21 cellular contexts compared by ENCODE assay signal in the genomic region with DNA sequence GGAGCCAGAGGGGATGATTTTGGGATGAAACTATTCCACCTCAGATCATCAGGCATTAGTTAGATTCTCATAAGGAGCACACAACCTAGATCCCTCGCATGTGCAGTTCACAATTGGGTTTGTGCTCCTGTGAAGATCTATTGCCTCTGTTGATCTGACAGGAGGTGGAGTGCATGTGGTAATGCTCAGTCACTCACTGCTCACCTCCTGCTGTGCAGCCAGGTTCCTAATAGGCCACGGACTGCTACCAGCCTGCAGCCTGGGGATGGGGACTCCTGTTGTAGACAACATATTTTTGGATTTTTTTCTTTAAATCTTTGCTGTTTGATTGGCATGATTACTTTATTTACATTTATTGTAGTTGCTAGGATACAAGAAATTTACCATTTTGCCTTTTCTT.
A peak's percentile ranks its signal among the peaks of the same experiment; 100 is the strongest.
DNase-seq lines count a peak whose midpoint lies in the region; ATAC-seq, FAIRE-seq and TF ChIP-seq lines count a peak whose summit lies in the region.
"Had no signal": no experiment of that assay in that cellular context is flagged by ENCODE, and none has a peak within 500 bp of the region (broad histone marks: within the 10 kb centered on the region; RNA-seq: fewer than 3 reads in every experiment).

No MANE protein-coding gene starts in this region.

- no peak overlapping the region for H4K91ac ChIP-seq in IMR-90 (ENCODE audit: insufficient read depth, low read depth, low read length)

- no peaks in the 10 kb centered on the region for H3K4me1 ChIP-seq in IMR-90 (ENCODE audit: control insufficient read depth, insufficient read depth, low read length)

- no peak overlapping the region for H2BK20ac ChIP-seq in IMR-90 (ENCODE audit: low read depth, low read length)

- H2BK120ac ChIP-seq in IMR-90 (ENCODE audit: low read depth, low read length) = no peak overlapping the region

- intact Hi-C loops in IMR-90 (cut with micrococcal nuclease) = no loop called here

- no peak for TF ChIP-seq POLR2A in IMR-90 (IDR thresholded peaks at IDR 0.05; ENCODE audit: low read depth, low read length)

- no peak overlapping the region for H2AK9ac ChIP-seq in IMR-90 (replicated peaks; ENCODE audit: low read depth, low read length, poor library complexity)

- CTCF ChIA-PET in IMR-90 (lab: Yijun Ruan, JAX) = no interaction called here

- BruUV-seq in IMR-90 (replicated peaks; lab: Mats Ljungman, UMichigan) = no TSS peak

- ATAC-seq in IMR-90 (ENCODE audit: low read depth) (no peak), HG03039 (IDR thresholded peaks at IDR 0.05; ENCODE audit: unreplicated experiment) (no peak)

- no peak overlapping the region for H3K4me3 ChIP-seq in IMR-90 (ENCODE audit: insufficient read depth, low read depth, low read length)

- H3K4ac ChIP-seq in IMR-90 (ENCODE audit: low read depth, low read length) = no peak overlapping the region

- no peak overlapping the region for H3K4me2 ChIP-seq in IMR-90 (ENCODE audit: low read depth, low read length)
- H3K4me2 ChIP-seq: KMS-11 had no signal

- H3K23ac ChIP-seq in IMR-90 (ENCODE audit: low read depth, low read length) = no peak overlapping the region

- no peak overlapping the region for H3K27ac ChIP-seq in IMR-90 (ENCODE audit: insufficient read depth, low read length)
- H3K27ac ChIP-seq: KMS-11, RWPE1 had no signal

- in situ Hi-C loops in IMR-90 (cut with MboI; ENCODE audit: low sequenced_read_pairs) = no loop called here

- H2AFZ ChIP-seq in IMR-90 (replicated peaks; ENCODE audit: low read length, poor library complexity) = peak overlapping the region; percentile 23

- no peak for TF ChIP-seq RAD21 in IMR-90 (IDR thresholded peaks at IDR 0.05; ENCODE audit: low read length)

- no CpG with 5 or more reads among the region's 2 CpGs for WGBS in IMR-90 (ENCODE audit: extremely low coverage in 2 of 2, insufficient read length in 1 of 2), 2 experiments

- H3K9me1 ChIP-seq in IMR-90 (ENCODE audit: insufficient read depth, low read length) = no peaks in the 10 kb centered on the region

- H3K36me3 ChIP-seq in IMR-90 (ENCODE audit: control insufficient read depth, insufficient read depth, low read length) = no peaks in the 10 kb centered on the region

- no peak overlapping the region for H3K18ac ChIP-seq in IMR-90 (ENCODE audit: low read depth, low read length)

- H3K56ac ChIP-seq in IMR-90 (ENCODE audit: extremely low read depth, insufficient read depth, low read length) = no peak overlapping the region

- no peak overlapping the region for H4K5ac ChIP-seq in IMR-90 (ENCODE audit: low read depth, low read length)

- peak; percentile 8 for DNase-seq in DMS53 (lab: John Stamatoyannopoulos, UW)
- DNase-seq in DMS53 treated with DMSO at 0.1 percent for 48 hours (lab: John Stamatoyannopoulos, UW; ENCODE audit: unreplicated experiment) = no peak
- no peak for DNase-seq in IMR-90
- DNase-seq in NCI-H2196 (lab: John Stamatoyannopoulos, UW; ENCODE audit: unreplicated experiment) = no peak
- DNase-seq in OCI-M2 (lab: John Stamatoyannopoulos, UW; ENCODE audit: unreplicated experiment) = no peak
- DNase-seq: Calu3; DMS79 treated with DMSO at 0.1 percent for 48 hours; MM.1S; NCI-H1048; NCI-H1417 treated with DMSO at 0.1 percent for 48 hours; NCI-H1694 treated with DMSO at 0.1 percent for 48 hours; NCI-H2081; NCI-H524; NCI-H82; NK-92 treated with Interleukin-12 subunit alpha and Interleukin-12 subunit beta, amount 100 ng/mL, for 24 hours had no signal

- H2BK5ac ChIP-seq in IMR-90 (ENCODE audit: low read depth, low read length, poor library complexity, severe bottlenecking) = no peak overlapping the region

- no peak overlapping the region for H4K8ac ChIP-seq in IMR-90 (ENCODE audit: low read depth in 2 of 2, low read length in 2 of 2)

- dilution Hi-C loops in IMR-90 (cut with HindIII; ENCODE audit: low sequenced_read_pairs, unreplicated experiment) = no loop called here

- H2BK15ac ChIP-seq in IMR-90 (ENCODE audit: low read depth, low read length) = no peak overlapping the region

- H3K14ac ChIP-seq in IMR-90 (replicated peaks; ENCODE audit: low read depth, low read length) = no peak overlapping the region

- no peak for TF ChIP-seq CTCF in IMR-90 (conservative IDR thresholded peaks at IDR 0.05; ENCODE audit: low read depth, low read length)

- no peak overlapping the region for H3K9ac ChIP-seq in IMR-90 (ENCODE audit: low read depth, low read length)
- H3K9ac ChIP-seq: KMS-11 had no signal

- FAIRE-seq in islet of Langerhans (lab: Jason Lieb, UNC) = peak; percentile 17
- FAIRE-seq: GM12892, H1 had no signal

- no peak overlapping the region for H2AK5ac ChIP-seq in IMR-90 (ENCODE audit: low read depth, low read length)

- no peaks in the 10 kb centered on the region for H3K27me3 ChIP-seq in IMR-90 (ENCODE audit: control insufficient read depth, insufficient read depth, low read length)

- no peaks in the 10 kb centered on the region for H4K20me1 ChIP-seq in IMR-90 (ENCODE audit: insufficient read depth, low read length)

- H3K9me3 ChIP-seq in IMR-90 (ENCODE audit: control insufficient read depth, insufficient read depth, low read length) = no peaks in the 10 kb centered on the region

- POLR2A ChIA-PET in IMR-90 (lab: Charles Lee; ENCODE audit: unreplicated experiment) = no interaction called here

- H3K79me1 ChIP-seq in IMR-90 (ENCODE audit: low read depth in 1 of 2, low read length in 2 of 2) = no peaks in the 10 kb centered on the region

TF ChIP-seq in IMR-90, 13 proteins besides CTCF, POLR2A, EP300 and RAD21:
- no peak for TF ChIP-seq MAFK (IDR thresholded peaks at IDR 0.05; ENCODE audit: low read depth, low read length)
- TF ChIP-seq MAZ (IDR thresholded peaks at IDR 0.05; ENCODE audit: borderline replicate concordance, low read depth, low read length) = no peak
- no peak for TF ChIP-seq SMC3 (IDR thresholded peaks at IDR 0.05; ENCODE audit: low read depth, low read length)
- TF ChIP-seq CEBPB (IDR thresholded peaks at IDR 0.05; ENCODE audit: low read depth, low read length) = no peak
- TF ChIP-seq BHLHE40 (IDR thresholded peaks at IDR 0.05; ENCODE audit: low read depth, low read length) = no peak
- TF ChIP-seq FOS (IDR thresholded peaks at IDR 0.05; ENCODE audit: low read depth, low read length) = no peak
- no peak for TF ChIP-seq RCOR1 (IDR thresholded peaks at IDR 0.05; ENCODE audit: insufficient replicate concordance, low read length)
- no peak for TF ChIP-seq CHD1 (IDR thresholded peaks at IDR 0.05; ENCODE audit: low read depth, low read length)
- TF ChIP-seq RFX5 (IDR thresholded peaks at IDR 0.05; ENCODE audit: low read depth, low read length) = no peak
- TF ChIP-seq USF2 (IDR thresholded peaks at IDR 0.05; ENCODE audit: low read depth, low read length) = no peak
- TF ChIP-seq ELK1 (IDR thresholded peaks at IDR 0.05; ENCODE audit: borderline replicate concordance, low read depth, low read length) = no peak
- no peak for TF ChIP-seq MXI1 (IDR thresholded peaks at IDR 0.05; ENCODE audit: borderline replicate concordance, low read depth, low read length)
- no peak for TF ChIP-seq NFE2L2 (IDR thresholded peaks at IDR 0.05; ENCODE audit: low read depth, low read length)
